In the genomic region with DNA sequence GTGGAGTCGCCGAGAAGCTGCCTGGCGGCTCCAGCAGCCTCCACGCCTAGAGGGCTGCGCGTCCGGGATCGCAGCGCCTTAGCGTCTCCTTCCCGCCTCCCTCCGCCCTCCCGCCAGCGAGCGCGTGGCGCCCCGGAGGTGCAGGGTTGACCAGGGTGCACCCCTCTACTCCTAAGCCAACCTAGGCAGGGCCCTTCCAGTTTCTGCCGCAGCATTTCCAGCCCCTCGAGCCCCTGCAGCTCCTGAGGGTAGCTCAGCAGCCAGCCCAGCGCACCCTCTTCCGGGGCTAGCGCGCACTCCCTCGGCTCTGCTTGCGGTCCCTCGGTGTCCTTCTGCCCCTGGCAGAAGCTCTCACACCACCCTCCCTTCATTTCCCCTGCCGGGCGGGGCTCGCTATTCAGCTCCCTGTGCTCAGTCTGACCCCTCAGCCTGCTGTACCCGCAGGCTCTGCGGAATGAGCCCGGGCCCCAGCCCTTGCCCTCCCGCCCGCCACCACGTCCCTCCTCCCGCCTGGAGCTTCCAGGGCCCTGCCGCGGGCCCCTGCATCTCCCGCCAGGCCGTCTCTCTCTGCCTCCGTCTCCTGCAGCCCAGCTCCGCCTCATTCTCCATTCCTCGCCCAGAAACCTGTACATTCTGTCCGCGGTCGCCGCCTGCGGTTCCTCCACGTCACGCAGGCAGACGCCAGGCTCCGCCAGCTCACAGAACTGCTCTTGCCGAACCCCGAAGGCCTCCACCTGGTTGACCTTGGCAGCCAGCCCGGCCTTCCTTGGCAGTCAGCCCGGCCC, we compare ENCODE assay signal across 8 cellular contexts.
A peak's percentile ranks its signal among the peaks of the same experiment; 100 is the strongest.
DNase-seq lines count a peak whose midpoint lies in the region; ATAC-seq, FAIRE-seq and TF ChIP-seq lines count a peak whose summit lies in the region.

No MANE protein-coding gene starts in this region.

- under 1% methylated on average over 20 of the region's 57 CpGs for WGBS in A549 (ENCODE audit: missing lambda C conversion rate)

- POLR2A ChIA-PET in A549 (lab: Yijun Ruan, JAX) = interaction anchor here (0.6 to 2.3 kb wide), 11 partner anchors 9 to 657 kb away, joined by 3 to 11 read pairs (median 4); partner anchors contain the start of genes CDK20, NXNL2 and SPIN1

- DNase-seq in A549 (ENCODE audit: low read depth in 1 of 2, low spot score in 1 of 2) (peak; percentile 82 to 87), H54 (ENCODE audit: insufficient read length, low spot score) (peak; percentile 97), NCI-H748 (lab: John Stamatoyannopoulos, UW; ENCODE audit: unreplicated experiment) (peak; percentile 90), frontal cortex (ENCODE audit: low spot score in 2 of 2) (peak; percentile 40 to 65), natural killer cell (peak; percentile 34), stromal cell of bone marrow (ENCODE audit: low read depth) (peak; percentile 21)
- peak; percentile 51 for DNase-seq in activated naive CD4-positive, alpha-beta T cell treated with anti-CD3 and anti-CD28 coated beads, Interleukin-2, amount 10 ng/mL, durations not matched to agents 7 days and 5 days

- TF ChIP-seq POLR2A in A549 (IDR thresholded peaks at IDR 0.05; ENCODE audit: low read length) = peak; percentile 49
- peak; percentile 48; the same call in 1 of the 2 replicates for TF ChIP-seq POLR2A in H54 (IDR thresholded peaks at IDR 0.05; ENCODE audit: low read depth, low read length)

- peaks cover 20% of the 10 kb centered on the region for H3K4me1 ChIP-seq in A549

- peak overlapping the region; percentile 88 to 92 for H3K27ac ChIP-seq in A549

- H3K27ac Mint-ChIP-seq in activated naive CD4-positive, alpha-beta T cell treated with anti-CD3 and anti-CD28 coated beads, Interleukin-2, amount 10 ng/mL, durations not matched to agents 7 days and 5 days = no peak overlapping the region
- H3K27ac Mint-ChIP-seq in natural killer cell = peak overlapping the region in 1 of 2 donors; percentile 88

- H3K4me3 ChIP-seq in A549 = peak overlapping the region; percentile 43

- peak overlapping the region; percentile 79 for H3K4me3 Mint-ChIP-seq in activated naive CD4-positive, alpha-beta T cell treated with anti-CD3 and anti-CD28 coated beads, Interleukin-2, amount 10 ng/mL, durations not matched to agents 7 days and 5 days
- H3K4me3 Mint-ChIP-seq in natural killer cell = peak overlapping the region; percentile 90

- no peaks in the 10 kb centered on the region for H3K9me3 ChIP-seq in A549

- H3K27me3 Mint-ChIP-seq in activated naive CD4-positive, alpha-beta T cell treated with anti-CD3 and anti-CD28 coated beads, Interleukin-2, amount 10 ng/mL, durations not matched to agents 7 days and 5 days = peaks cover 69% of the 10 kb centered on the region
- peaks cover 37 to 44% of the 10 kb centered on the region in 2 donors for H3K27me3 Mint-ChIP-seq in natural killer cell (ENCODE audit: low read depth in 2 of 2)

- H3K9me3 Mint-ChIP-seq in activated naive CD4-positive, alpha-beta T cell treated with anti-CD3 and anti-CD28 coated beads, Interleukin-2, amount 10 ng/mL, durations not matched to agents 7 days and 5 days = no peaks in the 10 kb centered on the region
- H3K9me3 Mint-ChIP-seq in natural killer cell = no peaks in the 10 kb centered on the region

- CTCF ChIA-PET in A549 (lab: Yijun Ruan, JAX) = interaction anchor here (0.7 to 4.0 kb wide), 24 partner anchors 10 to 503 kb away, joined by 3 to 20 read pairs (median 4); partner anchors contain the start of genes CDK20 and CTSL
- CTCF ChIA-PET in activated naive CD4-positive, alpha-beta T cell treated with anti-CD3 and anti-CD28 coated beads, Interleukin-2, amount 10 ng/mL, durations not matched to agents 7 days and 5 days (lab: Charles Lee) = interaction anchor here (0.5 to 1.1 kb wide), 4 partner anchors 13 to 699 kb away, joined by 3 read pairs; no protein-coding TSS in a partner anchor

- H3K4me2 ChIP-seq in A549 = peak overlapping the region; percentile 93

- peaks cover 18% of the 10 kb centered on the region for H3K4me1 Mint-ChIP-seq in activated naive CD4-positive, alpha-beta T cell treated with anti-CD3 and anti-CD28 coated beads, Interleukin-2, amount 10 ng/mL, durations not matched to agents 7 days and 5 days
- H3K4me1 Mint-ChIP-seq in natural killer cell = peaks cover 19% of the 10 kb centered on the region in 2 donors

- FAIRE-seq in A549 (lab: Jason Lieb, UNC) (peak; percentile 36), H54 (lab: Jason Lieb, UNC) (no peak), frontal cortex (lab: Jason Lieb, UNC) (no peak)

- intact Hi-C loops in natural killer cell (cut with micrococcal nuclease) = no loop called here

- TF ChIP-seq EP300 in A549 (IDR thresholded peaks at IDR 0.05) = no peak

- ATAC-seq in A549 (peak; percentile 92 to 94), natural killer cell (peak; percentile 70 to 90 (median 86)), HG03159 (IDR thresholded peaks at IDR 0.05; ENCODE audit: unreplicated experiment) (no peak)

- peak; percentile 35 for TF ChIP-seq CTCF in A549 (IDR thresholded peaks at IDR 0.05)
- no peak for TF ChIP-seq CTCF in natural killer cell (IDR thresholded peaks at IDR 0.05)

- TF ChIP-seq RAD21 in A549 (conservative IDR thresholded peaks at IDR 0.05 in 1 of 2, IDR thresholded peaks at IDR 0.05 in 1 of 2) = peak in 1 of 2 experiments; percentile 60; a peak in 4 of 5 replicates

- H3K36me3 Mint-ChIP-seq in activated naive CD4-positive, alpha-beta T cell treated with anti-CD3 and anti-CD28 coated beads, Interleukin-2, amount 10 ng/mL, durations not matched to agents 7 days and 5 days = no peaks in the 10 kb centered on the region
- H3K36me3 Mint-ChIP-seq in natural killer cell = no peaks in the 10 kb centered on the region

TF ChIP-seq in A549, 52 proteins besides CTCF, POLR2A, EP300 and RAD21 (continues in another document):
- no peak for TF ChIP-seq RCOR1 (IDR thresholded peaks at IDR 0.05; ENCODE audit: low read depth, low read length)
- 0 out of 2 replicates have a peak, but pooled peaks have one; percentile 32 for TF ChIP-seq HDAC2 (IDR thresholded peaks at IDR 0.05)
- TF ChIP-seq CEBPB (IDR thresholded peaks at IDR 0.05) = no peak
- TF ChIP-seq EHMT2 (IDR thresholded peaks at IDR 0.05; ENCODE audit: low read depth) = no peak
- TF ChIP-seq BHLHE40 (IDR thresholded peaks at IDR 0.05; ENCODE audit: low read depth, low read length) = no peak
- TF ChIP-seq HOXA7 (CRISPR knock-in tag; IDR thresholded peaks at IDR 0.05) = no peak
- no peak for TF ChIP-seq RNF2 (IDR thresholded peaks at IDR 0.05; ENCODE audit: borderline replicate concordance, low read depth)
- peak; percentile 39; the same call in 1 of the 3 replicates for TF ChIP-seq SMC3 (IDR thresholded peaks at IDR 0.05)
- no peak for TF ChIP-seq HES2 (IDR thresholded peaks at IDR 0.05)
- TF ChIP-seq MYC (IDR thresholded peaks at IDR 0.05; ENCODE audit: borderline replicate concordance, low read length) = peak; percentile 50; the same call in 1 of the 2 replicates
- no peak for TF ChIP-seq ELK1 (IDR thresholded peaks at IDR 0.05; ENCODE audit: low read depth, low read length)
- TF ChIP-seq, protein P1, sequence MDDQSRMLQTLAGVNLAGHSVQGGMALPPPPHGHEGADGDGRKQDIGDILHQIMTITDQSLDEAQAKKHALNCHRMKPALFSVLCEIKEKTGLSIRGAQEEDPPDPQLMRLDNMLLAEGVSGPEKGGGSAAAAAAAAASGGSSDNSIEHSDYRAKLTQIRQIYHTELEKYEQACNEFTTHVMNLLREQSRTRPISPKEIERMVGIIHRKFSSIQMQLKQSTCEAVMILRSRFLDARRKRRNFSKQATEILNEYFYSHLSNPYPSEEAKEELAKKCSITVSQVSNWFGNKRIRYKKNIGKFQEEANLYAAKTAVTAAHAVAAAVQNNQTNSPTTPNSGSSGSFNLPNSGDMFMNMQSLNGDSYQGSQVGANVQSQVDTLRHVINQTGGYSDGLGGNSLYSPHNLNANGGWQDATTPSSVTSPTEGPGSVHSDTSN (IDR thresholded peaks at IDR 0.05) = no peak
- no peak for TF ChIP-seq FOSL2 (IDR thresholded peaks at IDR 0.05)
- TF ChIP-seq FOSL2 (CRISPR knock-in tag; IDR thresholded peaks at IDR 0.05) = no peak
- TF ChIP-seq, protein P2, sequence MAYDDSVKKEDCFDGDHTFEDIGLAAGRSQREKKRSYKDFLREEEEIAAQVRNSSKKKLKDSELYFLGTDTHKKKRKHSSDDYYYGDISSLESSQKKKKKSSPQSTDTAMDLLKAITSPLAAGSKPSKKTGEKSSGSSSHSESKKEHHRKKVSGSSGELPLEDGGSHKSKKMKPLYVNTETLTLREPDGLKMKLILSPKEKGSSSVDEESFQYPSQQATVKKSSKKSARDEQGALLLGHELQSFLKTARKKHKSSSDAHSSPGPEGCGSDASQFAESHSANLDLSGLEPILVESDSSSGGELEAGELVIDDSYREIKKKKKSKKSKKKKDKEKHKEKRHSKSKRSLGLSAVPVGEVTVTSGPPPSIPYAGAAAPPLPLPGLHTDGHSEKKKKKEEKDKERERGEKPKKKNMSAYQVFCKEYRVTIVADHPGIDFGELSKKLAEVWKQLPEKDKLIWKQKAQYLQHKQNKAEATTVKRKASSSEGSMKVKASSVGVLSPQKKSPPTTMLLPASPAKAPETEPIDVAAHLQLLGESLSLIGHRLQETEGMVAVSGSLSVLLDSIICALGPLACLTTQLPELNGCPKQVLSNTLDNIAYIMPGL (CRISPR knock-in tag; IDR thresholded peaks at IDR 0.05; ENCODE audit: borderline replicate concordance) = no peak
- TF ChIP-seq ZFP36 (IDR thresholded peaks at IDR 0.05; ENCODE audit: borderline replicate concordance, partially characterized antibody) = no peak
- no peak for TF ChIP-seq KDM1A (IDR thresholded peaks at IDR 0.05; ENCODE audit: low read depth)
- 0 out of 2 replicates have a peak, but pooled peaks have one; percentile 37 for TF ChIP-seq HOXB13 (CRISPR knock-in tag; IDR thresholded peaks at IDR 0.05; ENCODE audit: low read depth)
- TF ChIP-seq ESRRA (IDR thresholded peaks at IDR 0.05; ENCODE audit: borderline replicate concordance, low read length) = no peak
- no peak for TF ChIP-seq CHD4 (IDR thresholded peaks at IDR 0.05; ENCODE audit: borderline replicate concordance)
- TF ChIP-seq HEYL (CRISPR knock-in tag; IDR thresholded peaks at IDR 0.05) = no peak
- no peak for TF ChIP-seq SREBF2 (IDR thresholded peaks at IDR 0.05)

Comparison
In these comparisons a context has a peak if more than half of its experiments do, and no peak if none do; other contexts are left out.
1. DNase-seq: peak in every context shown above with its lines; median percentile 97 in H54; 90 in NCI-H748; 84 in A549; 52 in frontal cortex; 51 in activated naive CD4-positive, alpha-beta T cell treated with anti-CD3 and anti-CD28 coated beads, Interleukin-2, amount 10 ng/mL, durations not matched to agents 7 days and 5 days; 34 in natural killer cell; 21 in stromal cell of bone marrow.